In the genomic region with DNA sequence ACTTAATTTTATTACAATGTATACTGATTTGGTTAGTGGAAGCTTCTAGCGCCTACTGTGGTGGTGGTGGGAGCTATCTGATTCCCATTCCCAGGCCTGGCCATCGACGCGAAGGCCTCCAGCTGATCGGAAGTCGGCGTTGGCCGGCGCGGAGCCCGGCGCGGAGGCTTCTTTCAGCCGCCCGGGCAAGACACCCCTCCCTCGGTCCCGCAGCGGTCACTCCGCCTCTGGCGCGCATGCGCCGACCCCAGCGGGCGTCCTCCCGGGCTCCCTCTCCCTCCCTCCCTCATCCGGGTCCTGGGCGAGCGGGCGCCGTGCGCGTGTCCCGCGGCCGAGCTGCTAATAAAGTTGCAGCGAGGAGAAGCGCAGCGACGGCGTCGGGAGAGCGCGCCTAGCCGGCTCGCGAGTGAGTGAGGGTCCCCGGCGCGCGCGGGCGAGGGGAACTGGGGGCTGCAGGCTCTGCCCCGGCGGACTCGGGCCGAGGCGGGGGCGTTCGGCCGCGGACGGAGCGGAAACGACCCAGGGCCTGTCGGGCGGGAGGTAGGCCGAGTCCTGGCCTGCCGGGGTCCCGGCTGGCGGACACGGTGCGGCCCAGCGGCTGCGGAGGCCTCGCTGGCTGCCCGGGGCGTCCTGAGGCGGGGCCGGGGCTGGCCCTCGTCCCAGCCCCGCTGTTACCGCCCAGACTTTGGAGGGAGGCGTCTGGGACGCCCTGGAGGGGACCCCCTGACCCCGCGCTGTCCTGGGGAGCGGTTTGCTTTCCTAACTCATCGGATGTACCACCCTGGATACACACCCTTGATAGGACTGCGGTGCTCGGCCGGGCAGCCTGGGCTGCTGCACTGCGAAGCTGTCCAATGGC, we compare ENCODE assay signal across 1 cellular context.
TF ChIP-seq lines count a peak whose summit lies in the region.

A gene (plus strand): TSS at position 289 of the 859 bp plus-strand sequence. CDS start 20,916 bp downstream, outside the sequence.

TF ChIP-seq in K562, 482 proteins besides CTCF, POLR2A, EP300 and RAD21 (continued from another document and continues in another):
- TF ChIP-seq, protein P1, sequence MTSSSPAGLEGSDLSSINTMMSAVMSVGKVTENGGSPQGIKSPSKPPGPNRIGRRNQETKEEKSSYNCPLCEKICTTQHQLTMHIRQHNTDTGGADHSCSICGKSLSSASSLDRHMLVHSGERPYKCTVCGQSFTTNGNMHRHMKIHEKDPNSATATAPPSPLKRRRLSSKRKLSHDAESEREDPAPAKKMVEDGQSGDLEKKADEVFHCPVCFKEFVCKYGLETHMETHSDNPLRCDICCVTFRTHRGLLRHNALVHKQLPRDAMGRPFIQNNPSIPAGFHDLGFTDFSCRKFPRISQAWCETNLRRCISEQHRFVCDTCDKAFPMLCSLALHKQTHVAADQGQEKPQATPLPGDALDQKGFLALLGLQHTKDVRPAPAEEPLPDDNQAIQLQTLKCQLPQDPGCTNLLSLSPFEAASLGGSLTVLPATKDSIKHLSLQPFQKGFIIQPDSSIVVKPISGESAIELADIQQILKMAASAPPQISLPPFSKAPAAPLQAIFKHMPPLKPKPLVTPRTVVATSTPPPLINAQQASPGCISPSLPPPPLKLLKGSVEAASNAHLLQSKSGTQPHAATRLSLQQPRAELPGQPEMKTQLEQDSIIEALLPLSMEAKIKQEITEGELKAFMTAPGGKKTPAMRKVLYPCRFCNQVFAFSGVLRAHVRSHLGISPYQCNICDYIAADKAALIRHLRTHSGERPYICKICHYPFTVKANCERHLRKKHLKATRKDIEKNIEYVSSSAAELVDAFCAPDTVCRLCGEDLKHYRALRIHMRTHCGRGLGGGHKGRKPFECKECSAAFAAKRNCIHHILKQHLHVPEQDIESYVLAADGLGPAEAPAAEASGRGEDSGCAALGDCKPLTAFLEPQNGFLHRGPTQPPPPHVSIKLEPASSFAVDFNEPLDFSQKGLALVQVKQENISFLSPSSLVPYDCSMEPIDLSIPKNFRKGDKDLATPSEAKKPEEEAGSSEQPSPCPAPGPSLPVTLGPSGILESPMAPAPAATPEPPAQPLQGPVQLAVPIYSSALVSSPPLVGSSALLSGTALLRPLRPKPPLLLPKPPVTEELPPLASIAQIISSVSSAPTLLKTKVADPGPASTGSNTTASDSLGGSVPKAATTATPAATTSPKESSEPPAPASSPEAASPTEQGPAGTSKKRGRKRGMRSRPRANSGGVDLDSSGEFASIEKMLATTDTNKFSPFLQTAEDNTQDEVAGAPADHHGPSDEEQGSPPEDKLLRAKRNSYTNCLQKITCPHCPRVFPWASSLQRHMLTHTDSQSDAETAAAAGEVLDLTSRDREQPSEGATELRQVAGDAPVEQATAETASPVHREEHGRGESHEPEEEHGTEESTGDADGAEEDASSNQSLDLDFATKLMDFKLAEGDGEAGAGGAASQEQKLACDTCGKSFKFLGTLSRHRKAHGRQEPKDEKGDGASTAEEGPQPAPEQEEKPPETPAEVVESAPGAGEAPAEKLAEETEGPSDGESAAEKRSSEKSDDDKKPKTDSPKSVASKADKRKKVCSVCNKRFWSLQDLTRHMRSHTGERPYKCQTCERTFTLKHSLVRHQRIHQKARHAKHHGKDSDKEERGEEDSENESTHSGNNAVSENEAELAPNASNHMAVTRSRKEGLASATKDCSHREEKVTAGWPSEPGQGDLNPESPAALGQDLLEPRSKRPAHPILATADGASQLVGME (CRISPR knock-in tag; IDR thresholded peaks at IDR 0.05) = peak; percentile 83
- TF ChIP-seq TEAD1 (CRISPR knock-in tag; IDR thresholded peaks at IDR 0.05) (peak; percentile 18 to 78; a peak in 1 of 4 replicates), PHTF2 (CRISPR knock-in tag; IDR thresholded peaks at IDR 0.05) (no peak), CXXC5 (CRISPR knock-in tag; IDR thresholded peaks at IDR 0.05) (peak; percentile 100), ZNF384 (IDR thresholded peaks at IDR 0.05; ENCODE audit: low read depth, low read length) (peak; percentile 70), ZFP36 (IDR thresholded peaks at IDR 0.05; ENCODE audit: low read depth, low read length, partially characterized antibody) (no peak), GABPB1 (CRISPR knock-in tag; IDR thresholded peaks at IDR 0.05) (peak; percentile 28; the same call in 1 of the 2 replicates), GABPA (tag; conservative IDR thresholded peaks at IDR 0.05; ENCODE audit: low read depth) (peak; percentile 54), EP400 (IDR thresholded peaks at IDR 0.05) (peak; percentile 66; the same call in 1 of the 2 replicates), ELF1 (tag; IDR thresholded peaks at IDR 0.05) (peak; percentile 66), MYC (IDR thresholded peaks at IDR 0.05; ENCODE audit: low read depth, low read length) (peak; percentile 91), MYC (CRISPR knock-in tag; IDR thresholded peaks at IDR 0.05; ENCODE audit: borderline replicate concordance, low read depth) (0 out of 2 replicates have a peak, but pooled peaks have one; percentile 1), ZFX (CRISPR knock-in tag; IDR thresholded peaks at IDR 0.05) (peak; percentile 99), ARID1B (IDR thresholded peaks at IDR 0.05) (peak; percentile 16; the same call in 1 of the 2 replicates), FUS (optimal IDR thresholded peaks at IDR 0.05; ENCODE audit: low read depth, low read length) (peak; percentile 62), NCOA6 (IDR thresholded peaks at IDR 0.05) (peak; percentile 65; the same call in 1 of the 2 replicates), HMGN3 (IDR thresholded peaks at IDR 0.05; ENCODE audit: borderline replicate concordance, extremely low read depth, insufficient read length, low read depth, low read length) (peak; percentile 70), ZNF263 (CRISPR knock-in tag; IDR thresholded peaks at IDR 0.05; ENCODE audit: borderline replicate concordance) (peak; percentile 47; the same call in 1 of the 2 replicates), ZNF146 (CRISPR knock-in tag; IDR thresholded peaks at IDR 0.05; ENCODE audit: unreplicated experiment) (no peak)
- TF ChIP-seq, protein P2, sequence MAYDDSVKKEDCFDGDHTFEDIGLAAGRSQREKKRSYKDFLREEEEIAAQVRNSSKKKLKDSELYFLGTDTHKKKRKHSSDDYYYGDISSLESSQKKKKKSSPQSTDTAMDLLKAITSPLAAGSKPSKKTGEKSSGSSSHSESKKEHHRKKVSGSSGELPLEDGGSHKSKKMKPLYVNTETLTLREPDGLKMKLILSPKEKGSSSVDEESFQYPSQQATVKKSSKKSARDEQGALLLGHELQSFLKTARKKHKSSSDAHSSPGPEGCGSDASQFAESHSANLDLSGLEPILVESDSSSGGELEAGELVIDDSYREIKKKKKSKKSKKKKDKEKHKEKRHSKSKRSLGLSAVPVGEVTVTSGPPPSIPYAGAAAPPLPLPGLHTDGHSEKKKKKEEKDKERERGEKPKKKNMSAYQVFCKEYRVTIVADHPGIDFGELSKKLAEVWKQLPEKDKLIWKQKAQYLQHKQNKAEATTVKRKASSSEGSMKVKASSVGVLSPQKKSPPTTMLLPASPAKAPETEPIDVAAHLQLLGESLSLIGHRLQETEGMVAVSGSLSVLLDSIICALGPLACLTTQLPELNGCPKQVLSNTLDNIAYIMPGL (CRISPR knock-in tag; IDR thresholded peaks at IDR 0.05) = peak; percentile 87; the same call in 1 of the 2 replicates
- TF ChIP-seq, protein P3, sequence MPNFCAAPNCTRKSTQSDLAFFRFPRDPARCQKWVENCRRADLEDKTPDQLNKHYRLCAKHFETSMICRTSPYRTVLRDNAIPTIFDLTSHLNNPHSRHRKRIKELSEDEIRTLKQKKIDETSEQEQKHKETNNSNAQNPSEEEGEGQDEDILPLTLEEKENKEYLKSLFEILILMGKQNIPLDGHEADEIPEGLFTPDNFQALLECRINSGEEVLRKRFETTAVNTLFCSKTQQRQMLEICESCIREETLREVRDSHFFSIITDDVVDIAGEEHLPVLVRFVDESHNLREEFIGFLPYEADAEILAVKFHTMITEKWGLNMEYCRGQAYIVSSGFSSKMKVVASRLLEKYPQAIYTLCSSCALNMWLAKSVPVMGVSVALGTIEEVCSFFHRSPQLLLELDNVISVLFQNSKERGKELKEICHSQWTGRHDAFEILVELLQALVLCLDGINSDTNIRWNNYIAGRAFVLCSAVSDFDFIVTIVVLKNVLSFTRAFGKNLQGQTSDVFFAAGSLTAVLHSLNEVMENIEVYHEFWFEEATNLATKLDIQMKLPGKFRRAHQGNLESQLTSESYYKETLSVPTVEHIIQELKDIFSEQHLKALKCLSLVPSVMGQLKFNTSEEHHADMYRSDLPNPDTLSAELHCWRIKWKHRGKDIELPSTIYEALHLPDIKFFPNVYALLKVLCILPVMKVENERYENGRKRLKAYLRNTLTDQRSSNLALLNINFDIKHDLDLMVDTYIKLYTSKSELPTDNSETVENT (CRISPR knock-in tag; IDR thresholded peaks at IDR 0.05) = 0 out of 2 replicates have a peak, but pooled peaks have one; percentile 61
- TF ChIP-seq, protein P4, sequence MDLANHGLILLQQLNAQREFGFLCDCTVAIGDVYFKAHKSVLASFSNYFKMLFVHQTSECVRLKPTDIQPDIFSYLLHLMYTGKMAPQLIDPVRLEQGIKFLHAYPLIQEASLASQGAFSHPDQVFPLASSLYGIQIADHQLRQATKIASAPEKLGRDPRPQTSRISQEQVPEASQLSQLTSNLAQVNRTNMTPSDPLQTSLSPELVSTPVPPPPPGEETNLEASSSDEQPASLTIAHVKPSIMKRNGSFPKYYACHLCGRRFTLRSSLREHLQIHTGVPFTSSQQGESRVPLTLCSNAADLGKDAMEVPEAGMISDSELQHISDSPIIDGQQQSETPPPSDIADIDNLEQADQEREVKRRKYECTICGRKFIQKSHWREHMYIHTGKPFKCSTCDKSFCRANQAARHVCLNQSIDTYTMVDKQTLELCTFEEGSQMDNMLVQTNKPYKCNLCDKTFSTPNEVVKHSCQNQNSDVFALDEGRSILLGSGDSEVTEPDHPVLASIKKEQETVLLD (IDR thresholded peaks at IDR 0.05) = peak; percentile 52; the same call in 1 of the 2 replicates
- TF ChIP-seq, protein P5, sequence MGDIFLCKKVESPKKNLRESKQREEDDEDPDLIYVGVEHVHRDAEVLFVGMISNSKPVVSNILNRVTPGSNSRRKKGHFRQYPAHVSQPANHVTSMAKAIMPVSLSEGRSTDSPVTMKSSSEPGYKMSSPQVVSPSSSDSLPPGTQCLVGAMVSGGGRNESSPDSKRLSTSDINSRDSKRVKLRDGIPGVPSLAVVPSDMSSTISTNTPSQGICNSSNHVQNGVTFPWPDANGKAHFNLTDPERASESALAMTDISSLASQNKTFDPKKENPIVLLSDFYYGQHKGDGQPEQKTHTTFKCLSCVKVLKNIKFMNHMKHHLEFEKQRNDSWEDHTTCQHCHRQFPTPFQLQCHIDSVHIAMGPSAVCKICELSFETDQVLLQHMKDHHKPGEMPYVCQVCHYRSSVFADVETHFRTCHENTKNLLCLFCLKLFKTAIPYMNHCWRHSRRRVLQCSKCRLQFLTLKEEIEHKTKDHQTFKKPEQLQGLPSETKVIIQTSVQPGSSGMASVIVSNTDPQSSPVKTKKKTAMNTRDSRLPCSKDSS (IDR thresholded peaks at IDR 0.05; ENCODE audit: low read depth, partially characterized antibody) = no peak
- TF ChIP-seq, protein P6, sequence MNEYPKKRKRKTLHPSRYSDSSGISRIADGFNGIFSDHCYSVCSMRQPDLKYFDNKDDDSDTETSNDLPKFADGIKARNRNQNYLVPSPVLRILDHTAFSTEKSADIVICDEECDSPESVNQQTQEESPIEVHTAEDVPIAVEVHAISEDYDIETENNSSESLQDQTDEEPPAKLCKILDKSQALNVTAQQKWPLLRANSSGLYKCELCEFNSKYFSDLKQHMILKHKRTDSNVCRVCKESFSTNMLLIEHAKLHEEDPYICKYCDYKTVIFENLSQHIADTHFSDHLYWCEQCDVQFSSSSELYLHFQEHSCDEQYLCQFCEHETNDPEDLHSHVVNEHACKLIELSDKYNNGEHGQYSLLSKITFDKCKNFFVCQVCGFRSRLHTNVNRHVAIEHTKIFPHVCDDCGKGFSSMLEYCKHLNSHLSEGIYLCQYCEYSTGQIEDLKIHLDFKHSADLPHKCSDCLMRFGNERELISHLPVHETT (CRISPR knock-in tag; conservative IDR thresholded peaks at IDR 0.05 in 1 of 2, IDR thresholded peaks at IDR 0.05 in 1 of 2) = peak in 1 of 2 experiments; percentile 75; a peak in 1 of 4 replicates
- TF ChIP-seq, protein P7, sequence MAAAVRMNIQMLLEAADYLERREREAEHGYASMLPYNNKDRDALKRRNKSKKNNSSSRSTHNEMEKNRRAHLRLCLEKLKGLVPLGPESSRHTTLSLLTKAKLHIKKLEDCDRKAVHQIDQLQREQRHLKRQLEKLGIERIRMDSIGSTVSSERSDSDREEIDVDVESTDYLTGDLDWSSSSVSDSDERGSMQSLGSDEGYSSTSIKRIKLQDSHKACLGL (CRISPR knock-in tag; IDR thresholded peaks at IDR 0.05; ENCODE audit: borderline replicate concordance, poor library complexity, severe bottlenecking) = no peak
- TF ChIP-seq, protein P8, sequence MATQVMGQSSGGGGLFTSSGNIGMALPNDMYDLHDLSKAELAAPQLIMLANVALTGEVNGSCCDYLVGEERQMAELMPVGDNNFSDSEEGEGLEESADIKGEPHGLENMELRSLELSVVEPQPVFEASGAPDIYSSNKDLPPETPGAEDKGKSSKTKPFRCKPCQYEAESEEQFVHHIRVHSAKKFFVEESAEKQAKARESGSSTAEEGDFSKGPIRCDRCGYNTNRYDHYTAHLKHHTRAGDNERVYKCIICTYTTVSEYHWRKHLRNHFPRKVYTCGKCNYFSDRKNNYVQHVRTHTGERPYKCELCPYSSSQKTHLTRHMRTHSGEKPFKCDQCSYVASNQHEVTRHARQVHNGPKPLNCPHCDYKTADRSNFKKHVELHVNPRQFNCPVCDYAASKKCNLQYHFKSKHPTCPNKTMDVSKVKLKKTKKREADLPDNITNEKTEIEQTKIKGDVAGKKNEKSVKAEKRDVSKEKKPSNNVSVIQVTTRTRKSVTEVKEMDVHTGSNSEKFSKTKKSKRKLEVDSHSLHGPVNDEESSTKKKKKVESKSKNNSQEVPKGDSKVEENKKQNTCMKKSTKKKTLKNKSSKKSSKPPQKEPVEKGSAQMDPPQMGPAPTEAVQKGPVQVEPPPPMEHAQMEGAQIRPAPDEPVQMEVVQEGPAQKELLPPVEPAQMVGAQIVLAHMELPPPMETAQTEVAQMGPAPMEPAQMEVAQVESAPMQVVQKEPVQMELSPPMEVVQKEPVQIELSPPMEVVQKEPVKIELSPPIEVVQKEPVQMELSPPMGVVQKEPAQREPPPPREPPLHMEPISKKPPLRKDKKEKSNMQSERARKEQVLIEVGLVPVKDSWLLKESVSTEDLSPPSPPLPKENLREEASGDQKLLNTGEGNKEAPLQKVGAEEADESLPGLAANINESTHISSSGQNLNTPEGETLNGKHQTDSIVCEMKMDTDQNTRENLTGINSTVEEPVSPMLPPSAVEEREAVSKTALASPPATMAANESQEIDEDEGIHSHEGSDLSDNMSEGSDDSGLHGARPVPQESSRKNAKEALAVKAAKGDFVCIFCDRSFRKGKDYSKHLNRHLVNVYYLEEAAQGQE (CRISPR knock-in tag; IDR thresholded peaks at IDR 0.05; ENCODE audit: low read depth) = peak; percentile 54; the same call in 1 of the 2 replicates
- TF ChIP-seq, protein P9, sequence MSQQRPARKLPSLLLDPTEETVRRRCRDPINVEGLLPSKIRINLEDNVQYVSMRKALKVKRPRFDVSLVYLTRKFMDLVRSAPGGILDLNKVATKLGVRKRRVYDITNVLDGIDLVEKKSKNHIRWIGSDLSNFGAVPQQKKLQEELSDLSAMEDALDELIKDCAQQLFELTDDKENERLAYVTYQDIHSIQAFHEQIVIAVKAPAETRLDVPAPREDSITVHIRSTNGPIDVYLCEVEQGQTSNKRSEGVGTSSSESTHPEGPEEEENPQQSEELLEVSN (IDR thresholded peaks at IDR 0.05; ENCODE audit: borderline replicate concordance in 1 of 2, extremely low read depth in 1 of 2, insufficient read depth in 1 of 2, insufficient read length in 1 of 2, low read depth in 1 of 2, low read length in 1 of 2, poor library complexity in 1 of 2, severe bottlenecking in 1 of 2) = peak; percentile 85 to 92
